15 cellular contexts compared by ENCODE assay signal in genomic region chr15:40151499-40151898, GRCh38. TPM values are rescaled to one million over a fixed set of nuclear protein-coding genes. Genes with fewer than 3 reads are reported as not detected.
DNase-seq lines count a peak whose midpoint lies in the region; ATAC-seq, FAIRE-seq and TF ChIP-seq lines count a peak whose summit lies in the region.
"Had no signal": no experiment of that assay in that cellular context is flagged by ENCODE, and none has a peak within 500 bp of the region (broad histone marks: within the 10 kb centered on the region; RNA-seq: fewer than 3 reads in every experiment).

No MANE protein-coding gene starts in this region.

- no peak overlapping the region for H3K23ac ChIP-seq in H1 (ENCODE audit: insufficient read length)
- H3K23ac ChIP-seq in neuronal stem cell (ENCODE audit: low read depth, low read length, poor library complexity), result no peak overlapping the region

- H2AK5ac ChIP-seq in H1 (ENCODE audit: low read depth, low read length) (0 out of 2 replicates have a peak overlapping the region, but pooled peaks have one; percentile 47), neuronal stem cell (ENCODE audit: low read depth, low read length) (no peak overlapping the region)

- peak overlapping the region; percentile 81; the same call in 1 of the 2 replicates for H2BK12ac ChIP-seq in H1 (ENCODE audit: low read depth, low read length)
- H2BK12ac ChIP-seq in neuronal stem cell (ENCODE audit: low read length), result no peak overlapping the region

- peaks cover 19% of the 10 kb centered on the region for H3K4me1 ChIP-seq in GM23338 (ENCODE audit: insufficient read depth)
- H3K4me1 ChIP-seq in PC-3 (ENCODE audit: insufficient read depth, low read length), result peaks cover 57% of the 10 kb centered on the region
- peaks cover 7 to 15% (median 14%) of the 10 kb centered on the region in 4 experiments for H3K4me1 ChIP-seq in H1 (replicated peaks in 1 of 4; ENCODE audit: control insufficient read depth in 3 of 4, insufficient read depth in 4 of 4, low read length in 3 of 4)
- peaks cover 0 to 2% of the 10 kb centered on the region in 2 donors for H3K4me1 ChIP-seq in neuronal stem cell (ENCODE audit: control insufficient read depth in 2 of 2, insufficient read depth in 1 of 2, low read depth in 1 of 2, low read length in 2 of 2)
- H3K4me1 ChIP-seq in BE2C, result peaks cover 9% of the 10 kb centered on the region
- peaks cover 0 to 9% (median 4%) of the 10 kb centered on the region in 4 donors for H3K4me1 ChIP-seq in transverse colon

- TF ChIP-seq POLR2A in H1 (IDR thresholded peaks at IDR 0.05; ENCODE audit: control extremely low read depth in 1 of 2, low read depth in 2 of 2, low read length in 2 of 2), result no peak
- no peak for TF ChIP-seq POLR2A in transverse colon (IDR thresholded peaks at IDR 0.05)

- in situ Hi-C loops in transverse colon (cut with MboI; ENCODE audit: low pct_ligation_motif_present in 1 of 4, low pct_unique_long_range_greater_than_20kb in 1 of 4, low sequenced_read_pairs in 3 of 4), result no loop called here

- peaks cover 10% of the 10 kb centered on the region; the same call in 1 of the 2 replicates for H3F3A ChIP-seq in GM23338 (replicated peaks; ENCODE audit: low read depth)
- no peaks in the 10 kb centered on the region for H3F3A ChIP-seq in PC-3 (ENCODE audit: low read length, unreplicated experiment)

- H3K14ac ChIP-seq in H1 (ENCODE audit: insufficient read length) (no peak overlapping the region), neuronal stem cell (ENCODE audit: low read length) (no peak overlapping the region)

- H3K27me3 ChIP-seq in GM23338 (ENCODE audit: insufficient read depth) (no peaks in the 10 kb centered on the region), PC-3 (ENCODE audit: low read length) (no peaks in the 10 kb centered on the region), H1 (replicated peaks in 1 of 4; ENCODE audit: control insufficient read depth in 3 of 4, extremely low read depth in 1 of 4, insufficient read depth in 3 of 4, low read length in 3 of 4) (no peaks in the 10 kb centered on the region), neuronal stem cell (ENCODE audit: control insufficient read depth in 3 of 3, insufficient read depth in 3 of 3, low read depth in 1 of 3, low read length in 3 of 3) (peaks cover 0 to 47% (median 0%) of the 10 kb centered on the region in 3 experiments), BE2C (no peaks in the 10 kb centered on the region), transverse colon (no peaks in the 10 kb centered on the region)

- H3K27ac Mint-ChIP-seq in GM23338, result no peak overlapping the region
- H3K27ac Mint-ChIP-seq: CD4-positive, alpha-beta T cell; H9 had no signal

- H2BK15ac ChIP-seq in H1 (ENCODE audit: low read length) (peak overlapping the region; percentile 50; the same call in 1 of the 2 replicates), neuronal stem cell (ENCODE audit: low read length) (no peak overlapping the region)

- TF ChIP-seq EP300 in H1 (IDR thresholded peaks at IDR 0.05; ENCODE audit: borderline replicate concordance in 1 of 2, low read depth in 2 of 2, low read length in 2 of 2) (no peak), transverse colon (IDR thresholded peaks at IDR 0.05; ENCODE audit: low read depth) (no peak)

- TF ChIP-seq CTCF in GM23338 (conservative IDR thresholded peaks at IDR 0.05; ENCODE audit: low read depth in 2 of 2), result no peak
- TF ChIP-seq CTCF in PC-3 (conservative IDR thresholded peaks at IDR 0.05; ENCODE audit: low read depth, low read length), result no peak
- no peak for TF ChIP-seq CTCF in H1 (IDR thresholded peaks at IDR 0.05; ENCODE audit: control extremely low read depth in 1 of 3, insufficient read depth in 1 of 3, low read depth in 1 of 3, low read length in 3 of 3)
- no peak for TF ChIP-seq CTCF in BE2C (IDR thresholded peaks at IDR 0.05; ENCODE audit: low read depth, low read length)
- no peak for TF ChIP-seq CTCF in transverse colon (IDR thresholded peaks at IDR 0.05)

- DNase-seq in GM23338 (ENCODE audit: low spot score), result no peak
- no peak for DNase-seq in PC-3
- no peak for DNase-seq in H1 (ENCODE audit: low read depth in 1 of 2, low spot score in 2 of 2)
- DNase-seq in neuronal stem cell (ENCODE audit: low spot score), result no peak
- no peak for DNase-seq in BE2C
- DNase-seq in transverse colon, result no peak
- DNase-seq: ACHN; C1 segment of cervical spinal cord; Calu3; CD4-positive, alpha-beta T cell; DMS 273 treated with DMSO at 0.1 percent for 48 hours; GM23248; H9 had no signal

- no peak overlapping the region for H2BK120ac ChIP-seq in H1 (replicated peaks; ENCODE audit: low read depth, low read length)
- no peak overlapping the region for H2BK120ac ChIP-seq in neuronal stem cell (ENCODE audit: low read depth, low read length)

- H4K8ac ChIP-seq in H1 (ENCODE audit: extremely low read depth, insufficient read depth, low read length), result no peak overlapping the region
- H4K8ac ChIP-seq in neuronal stem cell (ENCODE audit: low read depth, low read length), result no peak overlapping the region

- H3K4me3 Mint-ChIP-seq in GM23338, result no peak overlapping the region
- H3K4me3 Mint-ChIP-seq: CD4-positive, alpha-beta T cell; H9 had no signal

- POLR2A ChIA-PET in PC-3 (lab: Charles Lee; ENCODE audit: unreplicated experiment), result no interaction called here
- POLR2A ChIA-PET in H1 (lab: Charles Lee; ENCODE audit: partially characterized antibody), result no interaction called here

- no peak for TF ChIP-seq RAD21 in H1 (IDR thresholded peaks at IDR 0.05 in 1 of 2, conservative IDR thresholded peaks at IDR 0.05 in 1 of 2; ENCODE audit: low read depth in 2 of 2, low read length in 2 of 2)

- H3K4me2 ChIP-seq in GM23338 (no peak overlapping the region), PC-3 (ENCODE audit: low read length) (peak overlapping the region; percentile 73), H1 (ENCODE audit: insufficient read depth in 1 of 2, low read depth in 2 of 2, low read length in 2 of 2) (no peak overlapping the region), neuronal stem cell (ENCODE audit: insufficient read depth, low read length, poor library complexity, severe bottlenecking) (no peak overlapping the region)

- H3K9me3 Mint-ChIP-seq in GM23338, result no peaks in the 10 kb centered on the region; the same call in 2 of the 3 replicates
- H3K9me3 Mint-ChIP-seq: CD4-positive, alpha-beta T cell; H9 had no signal

- 91% methylated on average over 6 of the region's 6 CpGs; no CpG with 5 or more reads in 1 of the 2 experiments for WGBS in H1 (ENCODE audit: extremely low coverage in 1 of 2, insufficient coverage in 1 of 2, insufficient read length in 1 of 2, insufficient replicate concordance in 2 of 2, low coverage in 1 of 2, low lambda C conversion rate in 2 of 2, missing lambda C conversion rate in 1 of 2), 2 experiments
- WGBS in neuronal stem cell (ENCODE audit: extremely low coverage in 2 of 2, insufficient read length in 2 of 2, insufficient replicate concordance in 1 of 2), 2 donors, result no CpG with 5 or more reads among the region's 6 CpGs
- 69 to 74% methylated on average over 5 to 6 of the region's 6 CpGs for WGBS in transverse colon (ENCODE audit: low coverage in 1 of 2), 2 donors

- no peak overlapping the region for H4K5ac ChIP-seq in H1 (ENCODE audit: insufficient read length, low read depth, low read length)

- H3K79me2 ChIP-seq in GM23338 (replicated peaks; ENCODE audit: insufficient read depth) (no peaks in the 10 kb centered on the region), PC-3 (ENCODE audit: low read length) (no peaks in the 10 kb centered on the region), H1 (ENCODE audit: control insufficient read depth in 1 of 2, insufficient read depth in 2 of 2, low read length in 2 of 2) (no peaks in the 10 kb centered on the region)

- H3K9me2 ChIP-seq in GM23338 (ENCODE audit: insufficient read depth), result peaks cover 5% of the 10 kb centered on the region; the same call in 1 of the 2 replicates
- no peaks in the 10 kb centered on the region for H3K9me2 ChIP-seq in PC-3 (replicated peaks; ENCODE audit: low read length)

- no peak overlapping the region for H3K56ac ChIP-seq in H1 (replicated peaks; ENCODE audit: insufficient read length, low read depth, low read length)

- ATAC-seq in GM23338 (no peak), PC-3 (no peak), HG03342 (IDR thresholded peaks at IDR 0.05; ENCODE audit: unreplicated experiment) (no peak), GM18519 (IDR thresholded peaks at IDR 0.05; ENCODE audit: low FRiP score, unreplicated experiment) (no peak)

- H4K20me1 ChIP-seq in GM23338 (replicated peaks; ENCODE audit: insufficient read depth), result no peaks in the 10 kb centered on the region
- no peaks in the 10 kb centered on the region for H4K20me1 ChIP-seq in PC-3 (ENCODE audit: low read length)
- no peaks in the 10 kb centered on the region for H4K20me1 ChIP-seq in H1 (replicated peaks in 1 of 2; ENCODE audit: control insufficient read depth in 1 of 2, insufficient read depth in 2 of 2, low read length in 2 of 2)

- H3K79me1 ChIP-seq in H1 (ENCODE audit: low read depth, low read length) (no peaks in the 10 kb centered on the region), neuronal stem cell (ENCODE audit: low read depth, low read length) (no peaks in the 10 kb centered on the region)

- CTCF ChIA-PET in PC-3 (lab: Charles Lee) (no interaction called here), H1 (lab: Charles Lee; ENCODE audit: partially characterized antibody) (interaction anchor here (0.8 to 1.7 kb wide), 2 partner anchors 9 to 97 kb away, joined by 3 read pairs; partner anchors contain the start of gene BUB1B)

- peak overlapping the region; percentile 82 for H3K4ac ChIP-seq in H1 (replicated peaks; ENCODE audit: insufficient read length, low read depth, low read length)
- H3K4ac ChIP-seq in neuronal stem cell (ENCODE audit: low read length), result no peak overlapping the region

- H2BK20ac ChIP-seq in H1 (ENCODE audit: low read length), result 0 out of 2 replicates have a peak overlapping the region, but pooled peaks have one; percentile 88

- H2AFZ ChIP-seq in GM23338 (0 out of 2 replicates have a peak overlapping the region, but pooled peaks have one; percentile 47), PC-3 (ENCODE audit: low read length) (no peak overlapping the region), H1 (ENCODE audit: low read length) (peak overlapping the region; percentile 14; the same call in 1 of the 2 replicates), neuronal stem cell (ENCODE audit: low read length) (no peak overlapping the region)
- H2AFZ ChIP-seq: GM23248 had no signal

- no peaks in the 10 kb centered on the region for H3K23me2 ChIP-seq in H1 (ENCODE audit: low read depth, low read length)

- H3K4me3 ChIP-seq in GM23338, result no peak overlapping the region
- H3K4me3 ChIP-seq in PC-3 (ENCODE audit: low read length), result no peak overlapping the region
- H3K4me3 ChIP-seq in H1 (ENCODE audit: extremely low read depth in 1 of 4, insufficient read depth in 2 of 4, low read depth in 3 of 4, low read length in 4 of 4), result no peak overlapping the region
- no peak overlapping the region for H3K4me3 ChIP-seq in neuronal stem cell (ENCODE audit: low read length in 2 of 2)
- no peak overlapping the region for H3K4me3 ChIP-seq in BE2C (ENCODE audit: low read depth, low read length)
- H3K4me3 ChIP-seq in transverse colon, result no peak overlapping the region
- H3K4me3 ChIP-seq: GM23248 had no signal

- peak overlapping the region; percentile 49; the same call in 1 of the 2 replicates for H2BK5ac ChIP-seq in H1 (ENCODE audit: low read depth, low read length)
- H2BK5ac ChIP-seq in neuronal stem cell (ENCODE audit: low read length), result no peak overlapping the region

- intact Hi-C loops in PC-3 (cut with micrococcal nuclease) (loop anchor here (2.0 kb wide), 1 partner anchor 43 kb away; the partner anchor contains the start of gene BMF), transverse colon (cut with DNase I; ENCODE audit: low total_unique reads) (no loop called here)

- H3K27me3 Mint-ChIP-seq in GM23338 (ENCODE audit: insufficient read depth, low read depth, poor library complexity), result peaks cover 22% of the 10 kb centered on the region
- H3K27me3 Mint-ChIP-seq: CD4-positive, alpha-beta T cell had no signal

- H3K9ac ChIP-seq in PC-3 (ENCODE audit: low read length), result no peak overlapping the region
- no peak overlapping the region for H3K9ac ChIP-seq in H1 (replicated peaks in 1 of 4; ENCODE audit: extremely low read depth in 1 of 4, low read depth in 3 of 4, low read length in 3 of 4)
- H3K9ac ChIP-seq in neuronal stem cell (ENCODE audit: low read depth, low read length, poor library complexity), result no peak overlapping the region
- H3K9ac ChIP-seq: GM23248 had no signal

- H4K91ac ChIP-seq in H1 (replicated peaks; ENCODE audit: insufficient read length, low read length), result peak overlapping the region; percentile 39
- no peak overlapping the region for H4K91ac ChIP-seq in neuronal stem cell (ENCODE audit: low read depth, low read length, poor library complexity)

- H3K27ac ChIP-seq in GM23338 (ENCODE audit: low read depth) (no peak overlapping the region), PC-3 (ENCODE audit: low read length) (no peak overlapping the region), H1 (ENCODE audit: low read depth, low read length) (no peak overlapping the region), neuronal stem cell (replicated peaks; ENCODE audit: low read length) (no peak overlapping the region), transverse colon (no peak overlapping the region)
- H3K27ac ChIP-seq: GM23248 had no signal

- H3K18ac ChIP-seq in H1 (ENCODE audit: extremely low read depth, low read length) (no peak overlapping the region), neuronal stem cell (ENCODE audit: low read length) (peak overlapping the region; percentile 13)

- no peak for FAIRE-seq in H1 (lab: Jason Lieb, UNC)

- H3K36me3 ChIP-seq in GM23338 (ENCODE audit: insufficient read depth) (no peaks in the 10 kb centered on the region), PC-3 (ENCODE audit: low read depth, low read length) (no peaks in the 10 kb centered on the region), H1 (ENCODE audit: control insufficient read depth in 2 of 4, insufficient read depth in 4 of 4, low read length in 3 of 4) (no peaks in the 10 kb centered on the region), neuronal stem cell (replicated peaks in 1 of 2; ENCODE audit: control insufficient read depth in 2 of 2, insufficient read depth in 2 of 2, low read length in 2 of 2) (no peaks in the 10 kb centered on the region), BE2C (no peaks in the 10 kb centered on the region), transverse colon (no peaks in the 10 kb centered on the region)

- H3K36me3 Mint-ChIP-seq in GM23338 (ENCODE audit: low read depth), result no peaks in the 10 kb centered on the region

- H3K9me3 ChIP-seq in PC-3 (ENCODE audit: low read length) (no peaks in the 10 kb centered on the region), H1 (ENCODE audit: insufficient read depth in 2 of 2, low read depth in 1 of 2, low read length in 1 of 2) (no peaks in the 10 kb centered on the region), neuronal stem cell (replicated peaks in 1 of 2; ENCODE audit: control insufficient read depth in 2 of 2, insufficient read depth in 1 of 2, low read depth in 1 of 2, low read length in 2 of 2) (no peaks in the 10 kb centered on the region), BE2C (no peaks in the 10 kb centered on the region), transverse colon (no peaks in the 10 kb centered on the region)

- peaks cover 25% of the 10 kb centered on the region for H3K4me1 Mint-ChIP-seq in GM23338

- BruUV-seq in PC-3 (replicated peaks; lab: Mats Ljungman, UMichigan), result no TSS peak

RNA-seq across cellular contexts. Expression of gene BUB1B, which starts 9.4 kb away (rescaled TPM):
- total RNA-seq in GM23338 (2014; rRNA removed; shearing (Covaris generic)), result 113 and 160 TPM in 2 replicates
- 69.3 and 77.7 TPM in 2 replicates for polyA plus RNA-seq in GM23338 (2016; fragmentation: Nextera tagmentation; extraction: Ambion mirVana)
- total RNA-seq in PC-3 (2014; rRNA removed), result 73.0 and 96.4 TPM in 2 replicates
- total RNA-seq in H1 (2021; fragmentation: NEBNext Ultra II Directional; extraction: Animal tissue kit (Norgen Biotek cat#: 25700)), result 144 and 153 TPM in 2 replicates
- polyA plus RNA-seq in H1 (2011; rRNA removed), result 31.7 and 48.9 TPM in 2 replicates
- polyA plus RNA-seq in H1 (2011; cell fraction: cytosol; rRNA removed), result 68.3 TPM
- 101 TPM for polyA plus RNA-seq in H1 (2011; cell fraction: nucleus; rRNA removed)
- polyA plus RNA-seq in H1 (2012, experiment 1 of 2), result 93.4 to 126 TPM (median 104 TPM) in 4 replicates
- polyA plus RNA-seq in H1 (2012, experiment 2 of 2), result 5.9 TPM
- polyA plus RNA-seq in H1 (2013, experiment 1 of 2), result 72.9 TPM
- 69.3 TPM for polyA plus RNA-seq in H1 (2013, experiment 2 of 2)
- polyA minus RNA-seq in H1 (2011; rRNA and poly(A)+ RNA removed), result 72.1 and 91.2 TPM in 2 replicates
- polyA minus RNA-seq in H1 (2011; cell fraction: cytosol; rRNA and poly(A)+ RNA removed), result 43.2 TPM
- 127 TPM for polyA minus RNA-seq in H1 (2011; cell fraction: nucleus; rRNA and poly(A)+ RNA removed)
- polyA plus RNA-seq in neuronal stem cell (2013, experiment 1 of 2), result 55.5 TPM
- 55.2 TPM for polyA plus RNA-seq in neuronal stem cell (2013, experiment 2 of 2)
- 7.8 TPM for polyA plus RNA-seq in BE2C (2012; ENCODE audit: insufficient read depth, insufficient read length, low read depth)
- total RNA-seq in transverse colon, result 10 to 100 TPM in 2 of 4 donors, 1 to 10 TPM in 2; 1.4 to 15.3 (median 8.6) TPM

RNA-seq across cellular contexts. Expression of gene BMF, which starts 42.8 kb away (rescaled TPM):
- 16.0 and 20.3 TPM in 2 replicates for total RNA-seq in GM23338 (2014; rRNA removed; shearing (Covaris generic))
- polyA plus RNA-seq in GM23338 (2016; fragmentation: Nextera tagmentation; extraction: Ambion mirVana), result 2.0 and 2.5 TPM in 2 replicates
- total RNA-seq in PC-3 (2014; rRNA removed), result 0.95 and 5.2 TPM in 2 replicates
- 24.2 and 30.9 TPM in 2 replicates for total RNA-seq in H1 (2021; fragmentation: NEBNext Ultra II Directional; extraction: Animal tissue kit (Norgen Biotek cat#: 25700))
- 21.2 and 29.0 TPM in 2 replicates for polyA plus RNA-seq in H1 (2011; rRNA removed)
- polyA plus RNA-seq in H1 (2011; cell fraction: cytosol; rRNA removed), result 23.4 TPM
- polyA plus RNA-seq in H1 (2011; cell fraction: nucleus; rRNA removed), result 28.4 TPM
- 20.6 to 25.4 TPM (median 23.4 TPM) in 4 replicates for polyA plus RNA-seq in H1 (2012, experiment 1 of 2)
- 20.0 TPM for polyA plus RNA-seq in H1 (2012, experiment 2 of 2)
- 9.5 TPM for polyA plus RNA-seq in H1 (2013, experiment 1 of 2)
- polyA plus RNA-seq in H1 (2013, experiment 2 of 2), result 9.4 TPM
- 36.9 and 38.5 TPM in 2 replicates for polyA minus RNA-seq in H1 (2011; rRNA and poly(A)+ RNA removed)
- polyA minus RNA-seq in H1 (2011; cell fraction: cytosol; rRNA and poly(A)+ RNA removed), result 23.9 TPM
- polyA minus RNA-seq in H1 (2011; cell fraction: nucleus; rRNA and poly(A)+ RNA removed), result 28.7 TPM
- 6.6 TPM for polyA plus RNA-seq in neuronal stem cell (2013, experiment 1 of 2)
- 6.6 TPM for polyA plus RNA-seq in neuronal stem cell (2013, experiment 2 of 2)
- 17.1 TPM for polyA plus RNA-seq in BE2C (2012; ENCODE audit: insufficient read depth, insufficient read length, low read depth)
- 10 to 100 TPM; 13.3 to 35.4 (median 25.1) TPM for total RNA-seq in transverse colon

Comparison
In these comparisons a context has a peak if more than half of its experiments do, and no peak if none do; other contexts are left out.
1. H2AFZ ChIP-seq: peak in GM23338 (single experiment) and H1 (single experiment); none in PC-3 (single experiment) and neuronal stem cell (single experiment).